Comparison of ENCODE assay signal across 1 cellular context in genomic region chr19:48737360-48737998, GRCh38.
TF ChIP-seq lines count a peak whose summit lies in the region.

No MANE protein-coding gene starts in this region.

TF ChIP-seq in H1, 55 proteins besides CTCF, POLR2A, EP300 and RAD21:
- TF ChIP-seq HDAC6 (IDR thresholded peaks at IDR 0.05; ENCODE audit: low read depth, low read length) = no peak
- peak; percentile 52; the same call in 1 of the 2 replicates for TF ChIP-seq TAF1 (IDR thresholded peaks at IDR 0.05; ENCODE audit: low read depth, low read length)
- no peak for TF ChIP-seq MAX (IDR thresholded peaks at IDR 0.05)
- TF ChIP-seq TBP (IDR thresholded peaks at IDR 0.05; ENCODE audit: low read depth, low read length) = peak; percentile 30; the same call in 1 of the 2 replicates
- no peak for TF ChIP-seq E2F6 (IDR thresholded peaks at IDR 0.05)
- TF ChIP-seq KDM4A (IDR thresholded peaks at IDR 0.05; ENCODE audit: low read depth, low read length, severe bottlenecking) = no peak
- no peak for TF ChIP-seq POLR2AphosphoS5 (IDR thresholded peaks at IDR 0.05; ENCODE audit: low read depth, low read length)
- no peak for TF ChIP-seq ASH2L (IDR thresholded peaks at IDR 0.05; ENCODE audit: low read length)
- TF ChIP-seq SP1 (IDR thresholded peaks at IDR 0.05; ENCODE audit: low read depth, low read length) = peak; percentile 56; the same call in 1 of the 2 replicates
- peak; percentile 33; the same call in 1 of the 2 replicates for TF ChIP-seq USF2 (IDR thresholded peaks at IDR 0.05; ENCODE audit: low read length)
- TF ChIP-seq BACH1 (IDR thresholded peaks at IDR 0.05; ENCODE audit: low read length) = no peak
